18 cellular contexts compared by ENCODE assay signal in the genomic region with DNA sequence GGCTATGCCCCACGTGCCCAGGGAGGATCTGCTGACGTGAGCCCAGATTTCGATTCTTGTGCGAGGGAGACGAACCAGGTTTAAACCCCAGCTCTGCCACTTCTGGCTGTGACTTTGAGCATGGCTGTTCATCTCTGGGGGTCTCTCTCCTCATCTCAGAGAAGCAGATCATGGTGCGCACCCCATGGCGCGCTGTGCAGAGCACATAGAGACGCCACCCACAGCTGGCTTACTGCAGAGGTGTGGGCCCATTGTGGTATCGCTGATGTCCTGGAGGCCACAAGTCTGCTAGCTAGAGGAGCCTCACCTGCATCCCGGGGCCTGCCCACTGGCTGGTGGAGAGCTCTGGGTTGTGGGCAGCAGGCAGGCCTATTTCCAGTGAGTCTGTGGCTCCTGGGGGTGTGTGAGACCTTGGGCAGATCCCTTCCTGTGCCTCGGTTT.
DNase-seq lines count a peak whose midpoint lies in the region; ATAC-seq and TF ChIP-seq lines count a peak whose summit lies in the region.
"Had no signal": no experiment of that assay in that cellular context is flagged by ENCODE, and none has a peak within 500 bp of the region (broad histone marks: within the 10 kb centered on the region; RNA-seq: fewer than 3 reads in every experiment).

No MANE protein-coding gene starts in this region.

- no peaks in the 10 kb centered on the region for H3K9me3 ChIP-seq in OCI-LY3 (ENCODE audit: insufficient read depth, low read length)
- H3K9me3 ChIP-seq in prostate gland, result no peaks in the 10 kb centered on the region
- H3K9me3 ChIP-seq: A549, SJSA1 had no signal

- intact Hi-C loops in natural killer cell (cut with micrococcal nuclease), result no loop called here
- intact Hi-C loops in prostate gland (cut with DNase I), result no loop called here

- no peak for ATAC-seq in natural killer cell treated with Interleukin-12 subunit alpha and Interleukin-12 subunit beta and Interleukin-15 and Interleukin-18, amount 100 ng/mL, for 72 hours
- ATAC-seq in natural killer cell (no peak), naive B cell (ENCODE audit: low read depth in 2 of 2) (peak; percentile 4 to 7), HG03354 (IDR thresholded peaks at IDR 0.05; ENCODE audit: poor library complexity, severe bottlenecking, unreplicated experiment) (no peak), HG03025 (IDR thresholded peaks at IDR 0.05; ENCODE audit: low FRiP score, unreplicated experiment) (no peak)
- ATAC-seq: A549, HepG2 had no signal

- no peak overlapping the region for H3K27ac ChIP-seq in OCI-LY3 (ENCODE audit: low read length)
- no peak overlapping the region for H3K27ac ChIP-seq in prostate gland
- H3K27ac ChIP-seq: A549, SJSA1 had no signal

- no peak overlapping the region for H3K4me3 Mint-ChIP-seq in natural killer cell treated with Interleukin-12 subunit alpha and Interleukin-12 subunit beta and Interleukin-15 and Interleukin-18, amount 100 ng/mL, for 72 hours
- H3K4me3 Mint-ChIP-seq in natural killer cell, result no peak overlapping the region
- peak overlapping the region; percentile 5 to 90 (median 84) for H3K4me3 Mint-ChIP-seq in naive B cell
- H3K4me3 Mint-ChIP-seq: CD4-positive, alpha-beta T cell had no signal

- no peaks in the 10 kb centered on the region for H3K36me3 ChIP-seq in OCI-LY3 (replicated peaks; ENCODE audit: low read depth, low read length)
- H3K36me3 ChIP-seq in prostate gland, result no peaks in the 10 kb centered on the region
- H3K36me3 ChIP-seq: SJSA1 had no signal

- H3K27me3 ChIP-seq in OCI-LY3 (ENCODE audit: low read depth, low read length), result no peaks in the 10 kb centered on the region
- H3K27me3 ChIP-seq in prostate gland (replicated peaks; ENCODE audit: insufficient read depth), result no peaks in the 10 kb centered on the region
- H3K27me3 ChIP-seq: SJSA1 had no signal

- peak; percentile 58 for DNase-seq in natural killer cell treated with Interleukin-12 subunit alpha and Interleukin-12 subunit beta and Interleukin-15 and Interleukin-18, amount 100 ng/mL, for 72 hours (ENCODE audit: low spot score)
- DNase-seq in natural killer cell (no peak), naive B cell (no peak), NCI-H1105 treated with DMSO at 0.1 percent for 48 hours (lab: John Stamatoyannopoulos, UW) (no peak), prostate gland (ENCODE audit: low spot score) (no peak)
- DNase-seq: Calu3; CD4-positive, alpha-beta T cell; Kasumi-1; NCI-H1417 treated with DMSO at 0.1 percent for 48 hours; NCI-H2029; NCI-H510A treated with DMSO at 0.1 percent for 48 hours; RPMI8226 had no signal

- no peaks in the 10 kb centered on the region for H4K20me1 ChIP-seq in OCI-LY3 (ENCODE audit: insufficient read depth, low read length)

- no peaks in the 10 kb centered on the region for H3K79me2 ChIP-seq in OCI-LY3 (ENCODE audit: low read length)

- no peaks in the 10 kb centered on the region for H3K27me3 Mint-ChIP-seq in natural killer cell treated with Interleukin-12 subunit alpha and Interleukin-12 subunit beta and Interleukin-15 and Interleukin-18, amount 100 ng/mL, for 72 hours
- H3K27me3 Mint-ChIP-seq in natural killer cell (ENCODE audit: low read depth in 2 of 2) (no peaks in the 10 kb centered on the region), naive B cell (no peaks in the 10 kb centered on the region)
- H3K27me3 Mint-ChIP-seq: CD4-positive, alpha-beta T cell had no signal

- H3K4me1 ChIP-seq in OCI-LY3 (ENCODE audit: low read length) (peaks cover 15% of the 10 kb centered on the region), prostate gland (replicated peaks) (no peaks in the 10 kb centered on the region)
- H3K4me1 ChIP-seq: SJSA1 had no signal

- no peak overlapping the region for H2AFZ ChIP-seq in OCI-LY3 (ENCODE audit: low read depth, low read length)

- H3K9ac ChIP-seq in OCI-LY3 (ENCODE audit: low read length), result no peak overlapping the region

- 99% methylated on average over 11 of the region's 12 CpGs for WGBS in prostate gland

- H3K4me3 ChIP-seq in OCI-LY3 (ENCODE audit: low read length) (no peak overlapping the region), prostate gland (no peak overlapping the region)
- H3K4me3 ChIP-seq: A549, SJSA1 had no signal

- no peaks in the 10 kb centered on the region for H3K36me3 Mint-ChIP-seq in natural killer cell treated with Interleukin-12 subunit alpha and Interleukin-12 subunit beta and Interleukin-15 and Interleukin-18, amount 100 ng/mL, for 72 hours
- H3K36me3 Mint-ChIP-seq in natural killer cell (no peaks in the 10 kb centered on the region), naive B cell (peaks cover 0 to 8% of the 10 kb centered on the region in 2 donors)

- no peak for TF ChIP-seq POLR2A in prostate gland (IDR thresholded peaks at IDR 0.05)

- H3K9me3 Mint-ChIP-seq in natural killer cell treated with Interleukin-12 subunit alpha and Interleukin-12 subunit beta and Interleukin-15 and Interleukin-18, amount 100 ng/mL, for 72 hours, result no peaks in the 10 kb centered on the region
- no peaks in the 10 kb centered on the region for H3K9me3 Mint-ChIP-seq in natural killer cell
- H3K9me3 Mint-ChIP-seq in naive B cell, result peaks cover 0 to 6% (median 0%) of the 10 kb centered on the region in 7 donors
- H3K9me3 Mint-ChIP-seq: CD4-positive, alpha-beta T cell had no signal

- H3K27ac Mint-ChIP-seq in natural killer cell treated with Interleukin-12 subunit alpha and Interleukin-12 subunit beta and Interleukin-15 and Interleukin-18, amount 100 ng/mL, for 72 hours, result no peak overlapping the region
- no peak overlapping the region for H3K27ac Mint-ChIP-seq in natural killer cell
- H3K27ac Mint-ChIP-seq in naive B cell, result peak overlapping the region; percentile 99 to 100 (median 100)
- H3K27ac Mint-ChIP-seq: CD4-positive, alpha-beta T cell had no signal

- peak overlapping the region; percentile 42; the same call in 1 of the 2 replicates for H3K4me2 ChIP-seq in OCI-LY3 (ENCODE audit: low read length)
- H3K4me2 ChIP-seq: A549 had no signal

- peaks cover 5 to 10% of the 10 kb centered on the region in 2 donors for H3K4me1 Mint-ChIP-seq in natural killer cell treated with Interleukin-12 subunit alpha and Interleukin-12 subunit beta and Interleukin-15 and Interleukin-18, amount 100 ng/mL, for 72 hours (ENCODE audit: low read depth in 2 of 2)
- H3K4me1 Mint-ChIP-seq in natural killer cell (peaks cover 0 to 43% of the 10 kb centered on the region in 2 donors), naive B cell (peaks cover 67 to 93% (median 90%) of the 10 kb centered on the region in 3 donors)

- TF ChIP-seq CTCF in natural killer cell (IDR thresholded peaks at IDR 0.05) (no peak), OCI-LY3 (IDR thresholded peaks at IDR 0.05; ENCODE audit: low read depth, low read length) (no peak), prostate gland (IDR thresholded peaks at IDR 0.05) (no peak)

Comparison
In these comparisons a context has a peak if more than half of its experiments do, and no peak if none do; other contexts are left out.
1. ATAC-seq: peak in naive B cell (2 of 2); none in natural killer cell treated with Interleukin-12 subunit alpha and Interleukin-12 subunit beta and Interleukin-15 and Interleukin-18, amount 100 ng/mL, for 72 hours (0 of 2), natural killer cell (0 of 3), HG03354 (single experiment) and HG03025 (single experiment).
2. H3K27ac Mint-ChIP-seq: peak in naive B cell (6 of 6); none in natural killer cell treated with Interleukin-12 subunit alpha and Interleukin-12 subunit beta and Interleukin-15 and Interleukin-18, amount 100 ng/mL, for 72 hours (0 of 2) and natural killer cell (0 of 2).
3. H3K4me3 Mint-ChIP-seq: peak in naive B cell (8 of 8); none in natural killer cell treated with Interleukin-12 subunit alpha and Interleukin-12 subunit beta and Interleukin-15 and Interleukin-18, amount 100 ng/mL, for 72 hours (single experiment) and natural killer cell (single experiment).